Comparison of ENCODE assay signal across 11 cellular contexts in the genomic region with DNA sequence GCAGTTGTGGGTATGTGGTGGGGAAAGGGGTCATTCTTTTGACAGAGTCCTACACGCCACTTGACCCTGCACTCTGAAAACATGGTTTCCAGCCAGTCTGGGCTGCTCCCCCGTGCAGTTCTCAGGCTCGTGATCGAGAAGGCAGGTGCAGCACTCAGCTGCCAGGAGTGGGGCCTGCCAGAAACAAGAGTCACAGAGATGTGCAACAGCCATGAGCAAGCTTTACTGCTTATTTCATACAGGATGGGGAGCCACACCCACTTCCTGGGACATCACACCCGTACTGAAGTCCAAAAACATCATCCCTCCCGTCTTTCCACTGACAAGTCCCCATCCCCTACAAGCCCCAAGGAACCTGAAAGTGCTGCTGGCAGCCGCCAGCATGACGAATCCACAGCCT. TPM values are rescaled to one million over a fixed set of nuclear protein-coding genes. Genes with fewer than 3 reads are reported as not detected.
A peak's percentile ranks its signal among the peaks of the same experiment; 100 is the strongest.
DNase-seq lines count a peak whose midpoint lies in the region; TF ChIP-seq lines count a peak whose summit lies in the region.
"Had no signal": no experiment of that assay in that cellular context is flagged by ENCODE, and none has a peak within 500 bp of the region (broad histone marks: within the 10 kb centered on the region; RNA-seq: fewer than 3 reads in every experiment).

No MANE protein-coding gene starts in this region.

- H3K27ac ChIP-seq in DOHH2 (ENCODE audit: low read depth, low read length) = no peak overlapping the region

- H4K20me1 ChIP-seq in DOHH2 (ENCODE audit: control insufficient read depth, insufficient read depth, low read depth, low read length) = no peaks in the 10 kb centered on the region

- peaks cover 6% of the 10 kb centered on the region; the same call in 1 of the 2 replicates for H3F3A ChIP-seq in DOHH2 (ENCODE audit: control insufficient read depth, insufficient read depth)

- TF ChIP-seq CTCF in DOHH2 (IDR thresholded peaks at IDR 0.05; ENCODE audit: low read depth, low read length, poor library complexity, severe bottlenecking) (no peak), nephron progenitor cell (IDR thresholded peaks at IDR 0.05) (no peak)

- intact Hi-C loops in activated T-helper 2 cell treated with anti-CD3 and anti-CD28 coated beads, Interferon-gamma antibody, Interleukin-2, Interleukin-4, amounts not matched to agents 10 μg/mL and 5 μg/mL and 100 μg/mL, durations not matched to agents 14 hours and 24 hours and 36 hours (cut with micrococcal nuclease) = loop anchor here (5.0 kb wide), 3 partner anchors 38 to 227 kb away; partner anchors contain the start of genes CDK5, KCNH2 and SLC4A2

- H3K27me3 Mint-ChIP-seq in activated T-helper 2 cell treated with anti-CD3 and anti-CD28 coated beads, Interferon-gamma antibody, Interleukin-2, Interleukin-4, amounts not matched to agents 10 μg/mL and 5 μg/mL and 100 μg/mL, durations not matched to agents 14 hours and 24 hours and 36 hours (ENCODE audit: low read depth) = peaks cover 16% of the 10 kb centered on the region
- peaks cover 45% of the 10 kb centered on the region for H3K27me3 Mint-ChIP-seq in nephron progenitor cell (ENCODE audit: low read depth, poor library complexity)

- DNase-seq in MG63 (peak; percentile 29), nephron progenitor cell (no peak), ecto neural progenitor cell (ENCODE audit: low spot score) (no peak), Ammon's horn (ENCODE audit: low spot score) (no peak), NCI-H1048 (lab: John Stamatoyannopoulos, UW) (no peak)
- DNase-seq in activated T-helper 2 cell treated with anti-CD3 and anti-CD28 coated beads, Interferon-gamma antibody, Interleukin-2, Interleukin-4, amounts not matched to agents 10 μg/mL and 5 μg/mL and 100 μg/mL, durations not matched to agents 14 hours and 24 hours and 36 hours (ENCODE audit: low spot score) = no peak
- DNase-seq: DMS153, NCI-H345, SHP77 had no signal

- H3K27ac Mint-ChIP-seq in activated T-helper 2 cell treated with anti-CD3 and anti-CD28 coated beads, Interferon-gamma antibody, Interleukin-2, Interleukin-4, amounts not matched to agents 10 μg/mL and 5 μg/mL and 100 μg/mL, durations not matched to agents 14 hours and 24 hours and 36 hours = peak overlapping the region; percentile 43
- H3K27ac Mint-ChIP-seq in nephron progenitor cell = no peak overlapping the region

- H3K9me3 Mint-ChIP-seq in activated T-helper 2 cell treated with anti-CD3 and anti-CD28 coated beads, Interferon-gamma antibody, Interleukin-2, Interleukin-4, amounts not matched to agents 10 μg/mL and 5 μg/mL and 100 μg/mL, durations not matched to agents 14 hours and 24 hours and 36 hours = no peaks in the 10 kb centered on the region
- no peaks in the 10 kb centered on the region for H3K9me3 Mint-ChIP-seq in nephron progenitor cell

- peaks cover 7% of the 10 kb centered on the region for H3K27me3 ChIP-seq in DOHH2 (ENCODE audit: control insufficient read depth, low read length)
- 0 out of 2 replicates have a peak, but pooled peaks cover 2% of the 10 kb centered on the region for H3K27me3 ChIP-seq in MG63

- peak overlapping the region; percentile 90 for H3K4me2 ChIP-seq in DOHH2 (ENCODE audit: low read length)

- H3K9me2 ChIP-seq in DOHH2 (replicated peaks; ENCODE audit: control insufficient read depth, low read length) = no peaks in the 10 kb centered on the region

- H3K4me1 ChIP-seq in DOHH2 (ENCODE audit: control insufficient read depth, low read length) = peaks cover 43% of the 10 kb centered on the region

- no peaks in the 10 kb centered on the region for H3K79me2 ChIP-seq in DOHH2 (ENCODE audit: control insufficient read depth, low read length)

- H3K9me3 ChIP-seq in DOHH2 (ENCODE audit: control insufficient read depth, insufficient read depth, low read length) = no peaks in the 10 kb centered on the region
- no peaks in the 10 kb centered on the region for H3K9me3 ChIP-seq in MG63

- H3K36me3 Mint-ChIP-seq in activated T-helper 2 cell treated with anti-CD3 and anti-CD28 coated beads, Interferon-gamma antibody, Interleukin-2, Interleukin-4, amounts not matched to agents 10 μg/mL and 5 μg/mL and 100 μg/mL, durations not matched to agents 14 hours and 24 hours and 36 hours (ENCODE audit: low read depth) = peaks cover 6% of the 10 kb centered on the region
- H3K36me3 Mint-ChIP-seq in nephron progenitor cell (ENCODE audit: low read depth) = peaks cover 11% of the 10 kb centered on the region

- H3K4me3 Mint-ChIP-seq in activated T-helper 2 cell treated with anti-CD3 and anti-CD28 coated beads, Interferon-gamma antibody, Interleukin-2, Interleukin-4, amounts not matched to agents 10 μg/mL and 5 μg/mL and 100 μg/mL, durations not matched to agents 14 hours and 24 hours and 36 hours (ENCODE audit: low read depth) = peak overlapping the region; percentile 87
- H3K4me3 Mint-ChIP-seq in nephron progenitor cell = peak overlapping the region; percentile 21

- no peak overlapping the region for H3K4me3 ChIP-seq in DOHH2 (ENCODE audit: low read length)
- no peak overlapping the region for H3K4me3 ChIP-seq in MG63

- H3K36me3 ChIP-seq in DOHH2 (ENCODE audit: control insufficient read depth, low read length) (no peaks in the 10 kb centered on the region), MG63 (no peaks in the 10 kb centered on the region)

- peaks cover 65% of the 10 kb centered on the region for H3K4me1 Mint-ChIP-seq in activated T-helper 2 cell treated with anti-CD3 and anti-CD28 coated beads, Interferon-gamma antibody, Interleukin-2, Interleukin-4, amounts not matched to agents 10 μg/mL and 5 μg/mL and 100 μg/mL, durations not matched to agents 14 hours and 24 hours and 36 hours (ENCODE audit: low read depth)
- peaks cover 64% of the 10 kb centered on the region for H3K4me1 Mint-ChIP-seq in nephron progenitor cell

RNA-seq across cellular contexts. Expression of gene ATG9B, which starts 9.3 kb away (rescaled TPM):
- total RNA-seq in MG63 (2014; rRNA removed; shearing (Covaris generic); ENCODE audit: low replicate concordance) = not detected in 2 replicates
- total RNA-seq in activated T-helper 2 cell treated with anti-CD3 and anti-CD28 coated beads, Interferon-gamma antibody, Interleukin-2, Interleukin-4, amounts not matched to agents 10 μg/mL and 5 μg/mL and 100 μg/mL, durations not matched to agents 14 hours and 24 hours and 36 hours = 5.0 and 6.4 TPM in 2 replicates

RNA-seq across cellular contexts. Expression of gene ABCB8, which starts 13.3 kb away (rescaled TPM):
- total RNA-seq in MG63 (2014; rRNA removed; shearing (Covaris generic); ENCODE audit: low replicate concordance) = 14.4 and 22.4 TPM in 2 replicates
- 59.5 and 59.6 TPM in 2 replicates for total RNA-seq in activated T-helper 2 cell treated with anti-CD3 and anti-CD28 coated beads, Interferon-gamma antibody, Interleukin-2, Interleukin-4, amounts not matched to agents 10 μg/mL and 5 μg/mL and 100 μg/mL, durations not matched to agents 14 hours and 24 hours and 36 hours

RNA-seq across cellular contexts. Expression of gene NOS3, which starts 24.1 kb away (rescaled TPM):
- 0.20 TPM in 1 of 2 replicates, not detected in the other for total RNA-seq in MG63 (2014; rRNA removed; shearing (Covaris generic); ENCODE audit: low replicate concordance)
- total RNA-seq in activated T-helper 2 cell treated with anti-CD3 and anti-CD28 coated beads, Interferon-gamma antibody, Interleukin-2, Interleukin-4, amounts not matched to agents 10 μg/mL and 5 μg/mL and 100 μg/mL, durations not matched to agents 14 hours and 24 hours and 36 hours = 9.8 TPM in 2 replicates

RNA-seq across cellular contexts. Expression of gene ASIC3, which starts 33.4 kb away (rescaled TPM):
- 0.76 TPM in 1 of 2 replicates, not detected in the other for total RNA-seq in MG63 (2014; rRNA removed; shearing (Covaris generic); ENCODE audit: low replicate concordance)
- 3.3 and 4.0 TPM in 2 replicates for total RNA-seq in activated T-helper 2 cell treated with anti-CD3 and anti-CD28 coated beads, Interferon-gamma antibody, Interleukin-2, Interleukin-4, amounts not matched to agents 10 μg/mL and 5 μg/mL and 100 μg/mL, durations not matched to agents 14 hours and 24 hours and 36 hours

RNA-seq across cellular contexts. Expression of gene KCNH2, which starts 36.8 kb away (rescaled TPM):
- total RNA-seq in MG63 (2014; rRNA removed; shearing (Covaris generic); ENCODE audit: low replicate concordance) = 0.33 TPM in 1 of 2 replicates, not detected in the other
- total RNA-seq in activated T-helper 2 cell treated with anti-CD3 and anti-CD28 coated beads, Interferon-gamma antibody, Interleukin-2, Interleukin-4, amounts not matched to agents 10 μg/mL and 5 μg/mL and 100 μg/mL, durations not matched to agents 14 hours and 24 hours and 36 hours = 0.30 and 0.41 TPM in 2 replicates
- total RNA-seq: dermis microvascular lymphatic vessel endothelial cell had no signal
